ENCODE assay signal across 9 cellular contexts in the genomic region with DNA sequence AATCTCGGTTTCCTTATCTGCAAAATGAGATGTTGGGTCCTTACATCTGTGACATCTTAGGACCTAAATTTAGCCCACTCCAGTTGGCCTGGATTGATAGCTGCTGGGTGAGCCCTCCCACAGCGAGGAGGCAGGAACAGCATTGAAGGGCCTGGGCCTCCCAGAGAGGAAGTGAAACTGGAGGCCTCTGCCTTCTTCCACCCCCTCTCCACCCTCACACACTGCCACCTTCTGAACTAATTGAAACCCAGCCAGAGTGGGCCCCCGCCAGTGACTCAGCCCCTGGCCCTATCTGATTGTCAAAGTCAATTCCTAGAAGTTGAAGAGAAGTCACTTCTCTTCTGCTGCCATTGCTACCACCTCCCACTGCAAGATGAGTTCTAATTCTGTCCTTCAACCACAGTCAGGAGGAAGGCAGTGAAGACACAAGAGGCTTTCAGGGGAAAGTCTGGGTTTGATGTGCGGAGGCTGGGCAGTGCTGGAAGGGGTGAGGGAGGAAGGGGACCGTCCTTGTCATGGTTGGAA. TPM values are rescaled to one million over a fixed set of nuclear protein-coding genes. Genes with fewer than 3 reads are reported as not detected.
A peak's percentile ranks its signal among the peaks of the same experiment; 100 is the strongest.
DNase-seq lines count a peak whose midpoint lies in the region; ATAC-seq and TF ChIP-seq lines count a peak whose summit lies in the region.
"Had no signal": no experiment of that assay in that cellular context is flagged by ENCODE, and none has a peak within 500 bp of the region (broad histone marks: within the 10 kb centered on the region; RNA-seq: fewer than 3 reads in every experiment).

No MANE protein-coding gene starts in this region.

- H3K4me3 ChIP-seq in CD8-positive, alpha-beta T cell (ENCODE audit: low read depth, low read length): no peak overlapping the region
- H3K4me3 ChIP-seq: thyroid gland had no signal

- POLR2A ChIA-PET in CD8-positive, alpha-beta T cell (lab: Charles Lee): interaction anchor here (0.6 kb wide), 1 partner anchor 176 kb away, joined by 6 read pairs; no protein-coding TSS in a partner anchor

- no peaks in the 10 kb centered on the region for H3K36me3 Mint-ChIP-seq in CD8-positive, alpha-beta T cell

- CTCF ChIA-PET in CD8-positive, alpha-beta T cell (lab: Charles Lee): no interaction called here

- H3K4me3 Mint-ChIP-seq in CD8-positive, alpha-beta T cell: peak overlapping the region; percentile 49

- H3K27me3 Mint-ChIP-seq in CD8-positive, alpha-beta T cell (ENCODE audit: low read depth): no peaks in the 10 kb centered on the region

- H3K27ac ChIP-seq in CD8-positive, alpha-beta T cell (ENCODE audit: low read depth, low read length): no peak overlapping the region
- H3K27ac ChIP-seq: thyroid gland had no signal

- no peaks in the 10 kb centered on the region for H3K9me3 ChIP-seq in CD8-positive, alpha-beta T cell (ENCODE audit: low read length)
- H3K9me3 ChIP-seq: thyroid gland had no signal

- H3K9me3 Mint-ChIP-seq in CD8-positive, alpha-beta T cell: no peaks in the 10 kb centered on the region

- peaks cover 15% of the 10 kb centered on the region for H3K4me1 ChIP-seq in CD8-positive, alpha-beta T cell (ENCODE audit: insufficient read depth, low read length)
- H3K4me1 ChIP-seq: thyroid gland had no signal

- intact Hi-C loops in CD8-positive, alpha-beta T cell (cut with DNase I, micrococcal nuclease): no loop called here
- intact Hi-C loops in head of caudate nucleus (cut with DNase I): no loop called here

- H3K4me1 Mint-ChIP-seq in CD8-positive, alpha-beta T cell (ENCODE audit: low read depth): peaks cover 31% of the 10 kb centered on the region

- H3K27me3 ChIP-seq in CD8-positive, alpha-beta T cell (ENCODE audit: insufficient read depth, low read length): no peaks in the 10 kb centered on the region
- H3K27me3 ChIP-seq: thyroid gland had no signal

- DNase-seq in CD8-positive, alpha-beta T cell: peak in 6 of 7 experiments; percentile 18 to 69 (median 46)
- peak; percentile 51 for DNase-seq in HT1080 (ENCODE audit: low read depth)
- peak; percentile 92 for DNase-seq in activated CD4-positive, alpha-beta T cell treated with anti-CD3 and anti-CD28 coated beads for 48 hours
- DNase-seq in head of caudate nucleus: peak in 40 of 42 donors; percentile 16 to 79 (median 52)
- peak; percentile 60 to 73 (median 71) for DNase-seq in stimulated activated CD4-positive, alpha-beta T cell treated with anti-CD3 and anti-CD28 coated beads, TNF-alpha, amount 100 ng/mL, for 4 hours (ENCODE audit: low read depth in 3 of 3)
- no peak for DNase-seq in NCI-H1417 (lab: John Stamatoyannopoulos, UW)
- no peak for DNase-seq in retina

- peak; percentile 86 for ATAC-seq in CD8-positive, alpha-beta T cell
- peak; percentile 68 for ATAC-seq in GM21367 (IDR thresholded peaks at IDR 0.05; ENCODE audit: unreplicated experiment)

- no peaks in the 10 kb centered on the region for H3K36me3 ChIP-seq in CD8-positive, alpha-beta T cell (ENCODE audit: insufficient read depth, low read length)
- H3K36me3 ChIP-seq: thyroid gland had no signal

- peak overlapping the region; percentile 81 for H3K27ac Mint-ChIP-seq in CD8-positive, alpha-beta T cell

- no peak for TF ChIP-seq CTCF in CD8-positive, alpha-beta T cell (IDR thresholded peaks at IDR 0.05)

RNA-seq across cellular contexts. Expression of a gene that starts 55.2 kb away (rescaled TPM):
- 1 to 10 TPM; 2.0 to 2.5 TPM for total RNA-seq in CD8-positive, alpha-beta T cell
- total RNA-seq in HT1080 (2014; rRNA removed; shearing (Covaris generic)): 40.9 and 43.9 TPM in 2 replicates
- 67.1 and 68.4 TPM in 2 replicates for polyA plus RNA-seq in HT1080 (2015; cell fraction: cytosol; rRNA removed)
- polyA plus RNA-seq in HT1080 (2015; cell fraction: nucleus; rRNA removed): 39.9 and 52.2 TPM in 2 replicates

Comparison
In these comparisons a context has a peak if more than half of its experiments do, and no peak if none do; other contexts are left out.
1. DNase-seq: peak in CD8-positive, alpha-beta T cell (6 of 7), HT1080 (single experiment), activated CD4-positive, alpha-beta T cell treated with anti-CD3 and anti-CD28 coated beads for 48 hours (single experiment), head of caudate nucleus (40 of 42) and stimulated activated CD4-positive, alpha-beta T cell treated with anti-CD3 and anti-CD28 coated beads, TNF-alpha, amount 100 ng/mL, for 4 hours (3 of 3); none in NCI-H1417 (0 of 3) and retina (single experiment).
2. RNA of a gene that starts 55.2 kb away (total RNA-seq): 40.9 to 43.9 TPM in HT1080; 2.0 to 2.5 TPM in CD8-positive, alpha-beta T cell; every median in the first group is over 10 times any median in the second.